Comparison of ENCODE assay signal across 17 cellular contexts in the genomic region with DNA sequence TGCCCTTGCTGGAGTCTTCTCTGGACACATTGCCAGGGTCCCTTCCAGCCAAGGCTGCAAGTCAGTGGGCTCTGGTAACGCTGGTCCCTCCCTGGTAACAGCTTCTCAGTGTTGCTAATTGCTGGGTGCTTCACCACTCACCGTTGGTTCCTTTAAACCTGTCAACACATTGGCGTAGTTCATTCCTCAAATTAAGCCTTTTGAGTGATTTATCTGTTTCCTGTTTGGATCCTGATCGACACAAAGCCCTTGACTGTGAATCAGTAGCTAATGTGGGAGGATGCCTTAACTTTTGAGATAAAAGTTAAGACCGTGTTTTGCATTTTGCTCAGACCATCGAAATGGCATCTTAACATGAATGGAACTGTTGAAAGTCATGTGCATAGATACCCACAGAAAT.
"Had no signal": no experiment of that assay in that cellular context is flagged by ENCODE, and none has a peak within 500 bp of the region (broad histone marks: within the 10 kb centered on the region; RNA-seq: fewer than 3 reads in every experiment).

No MANE protein-coding gene starts in this region.

- FAIRE-seq: frontal cortex had no signal

- DNase-seq: dorsolateral prefrontal cortex; effector CD8-positive, alpha-beta T cell; heart left ventricle; hippocampal formation; left colon; left ventricle myocardium superior; mesenchymal stem cell; midbrain; naive B cell; nephron progenitor cell; psoas muscle; retina; right lobe of liver; stimulated activated CD4-positive, alpha-beta T cell treated with anti-CD3 and anti-CD28 coated beads, Interleukin-4, amount 100 ng/mL, for 24 hours; tibial artery; upper lobe of left lung had no signal
